Comparison of ENCODE assay signal across 27 cellular contexts in the genomic region with DNA sequence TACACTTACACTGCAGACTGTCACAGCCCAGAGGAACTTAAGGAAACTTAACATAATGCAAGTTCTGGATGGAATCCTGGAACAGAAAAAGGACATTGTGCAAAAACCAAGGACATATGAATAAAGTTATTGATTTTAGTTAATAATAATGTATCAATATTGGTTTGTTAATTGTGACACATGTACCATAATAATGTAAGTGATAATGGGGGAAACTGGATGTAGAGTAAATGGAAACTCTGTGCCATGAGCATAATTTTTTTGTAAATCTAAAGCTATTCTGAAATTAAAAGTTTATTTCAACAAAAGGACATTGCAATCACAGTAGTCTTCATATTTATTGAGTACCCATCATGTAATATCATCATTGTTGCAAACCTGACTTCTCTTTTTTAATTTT.
DNase-seq lines count a peak whose midpoint lies in the region; TF ChIP-seq lines count a peak whose summit lies in the region.
"Had no signal": no experiment of that assay in that cellular context is flagged by ENCODE, and none has a peak within 500 bp of the region (broad histone marks: within the 10 kb centered on the region; RNA-seq: fewer than 3 reads in every experiment).

No MANE protein-coding gene starts in this region.

- H3K79me2 ChIP-seq in smooth muscle cell (ENCODE audit: low read depth) = no peaks in the 10 kb centered on the region

- H3K4me3 ChIP-seq in HEK293 (ENCODE audit: low read depth, low read length) (no peak overlapping the region), smooth muscle cell (no peak overlapping the region)
- H3K4me3 ChIP-seq: A549; BLaER1; BLaER1 treated with 17β-estradiol and CSF1 and Interleukin-3, amounts not matched to agents 10 nM and 100 nM had no signal

- DNase-seq in smooth muscle cell (lab: John Stamatoyannopoulos, UW; ENCODE audit: unreplicated experiment) = no peak
- DNase-seq: 8988T; ACHN; AML-193; BE2C; C1 segment of cervical spinal cord; Caco-2; Calu3; CD4-positive, alpha-beta memory T cell; CD4-positive, alpha-beta T cell; CD4-positive, CD25-positive, alpha-beta regulatory T cell; CD8-positive, alpha-beta memory T cell; CD8-positive, alpha-beta T cell; COR-L47; DMS 273 treated with DMSO at 0.1 percent for 48 hours; DMS153; DMS53; DMS79; DMS79 treated with DMSO at 0.1 percent for 48 hours; DND-41; EL had no signal

- H3K4me1 ChIP-seq in HEK293 (ENCODE audit: control insufficient read depth, insufficient read depth, low read length) (peaks cover 16% of the 10 kb centered on the region; the same call in 1 of the 2 replicates), smooth muscle cell (ENCODE audit: low read depth) (peaks cover 5% of the 10 kb centered on the region)
- H3K4me1 ChIP-seq: A549; BLaER1; BLaER1 treated with 17β-estradiol and CSF1 and Interleukin-3, amounts not matched to agents 10 nM and 100 nM; Caco-2 had no signal

- peaks cover 1% of the 10 kb centered on the region for H4K20me1 ChIP-seq in smooth muscle cell (ENCODE audit: low read depth)
- H4K20me1 ChIP-seq: BLaER1 had no signal

- TF ChIP-seq CTCF in HEK293 (tag by site-specific recombination; IDR thresholded peaks at IDR 0.05) = no peak
- TF ChIP-seq CTCF in smooth muscle cell (IDR thresholded peaks at IDR 0.05; ENCODE audit: borderline replicate concordance, insufficient read depth, poor library complexity, severe bottlenecking) = no peak

- H3K27ac ChIP-seq in HEK293 (ENCODE audit: extremely low read depth, low read depth, low read length) = no peak overlapping the region
- no peak overlapping the region for H3K27ac ChIP-seq in smooth muscle cell (ENCODE audit: low read depth)
- H3K27ac ChIP-seq: 22Rv1; A549; BLaER1; BLaER1 treated with 17β-estradiol and CSF1 and Interleukin-3, amounts not matched to agents 10 nM and 100 nM; C4-2B had no signal

- H3K9me3 ChIP-seq in HEK293 (ENCODE audit: control insufficient read depth, insufficient read depth, low read depth, low read length) = no peaks in the 10 kb centered on the region
- no peaks in the 10 kb centered on the region for H3K9me3 ChIP-seq in smooth muscle cell (replicated peaks; ENCODE audit: low read depth)
- H3K9me3 ChIP-seq: A549; BE2C; BLaER1; BLaER1 treated with 17β-estradiol and CSF1 and Interleukin-3, amounts not matched to agents 10 nM and 100 nM; Caco-2 had no signal

- no peaks in the 10 kb centered on the region for H3K27me3 ChIP-seq in smooth muscle cell (ENCODE audit: low read depth)
- H3K27me3 ChIP-seq: BE2C; BLaER1; BLaER1 treated with 17β-estradiol and CSF1 and Interleukin-3, amounts not matched to agents 10 nM and 100 nM had no signal

- no peak overlapping the region for H2AFZ ChIP-seq in smooth muscle cell (ENCODE audit: low read depth)

- H3F3A ChIP-seq in smooth muscle cell (ENCODE audit: low read depth) = no peaks in the 10 kb centered on the region

- H3K36me3 ChIP-seq in HEK293 (ENCODE audit: control insufficient read depth in 2 of 2, insufficient read depth in 1 of 2, low read length in 2 of 2) = no peaks in the 10 kb centered on the region
- no peaks in the 10 kb centered on the region for H3K36me3 ChIP-seq in smooth muscle cell (ENCODE audit: low read depth)
- H3K36me3 ChIP-seq: BE2C, BLaER1 had no signal

- no peak overlapping the region for H3K9ac ChIP-seq in smooth muscle cell (ENCODE audit: low read depth)
- H3K9ac ChIP-seq: BLaER1; BLaER1 treated with 17β-estradiol and CSF1 and Interleukin-3, amounts not matched to agents 10 nM and 100 nM had no signal

- no peak overlapping the region for H3K4me2 ChIP-seq in smooth muscle cell
- H3K4me2 ChIP-seq: A549; BLaER1; BLaER1 treated with 17β-estradiol and CSF1 and Interleukin-3, amounts not matched to agents 10 nM and 100 nM had no signal

- POLR2A ChIA-PET in HEK293 (lab: Yijun Ruan, JAX) = no interaction called here

- CTCF ChIA-PET in HEK293 (lab: Yijun Ruan, JAX) = no interaction called here

TF ChIP-seq in HEK293, 187 proteins besides CTCF, POLR2A, EP300 and RAD21:
- TF ChIP-seq ZNF529 (tag by site-specific recombination; IDR thresholded peaks at IDR 0.05; ENCODE audit: insufficient replicate concordance) = peak; percentile 94
- no peak for TF ChIP-seq ZNF398 (tag by site-specific recombination; IDR thresholded peaks at IDR 0.05)
